Comparison of ENCODE assay signal across 1 cellular context in the genomic region with DNA sequence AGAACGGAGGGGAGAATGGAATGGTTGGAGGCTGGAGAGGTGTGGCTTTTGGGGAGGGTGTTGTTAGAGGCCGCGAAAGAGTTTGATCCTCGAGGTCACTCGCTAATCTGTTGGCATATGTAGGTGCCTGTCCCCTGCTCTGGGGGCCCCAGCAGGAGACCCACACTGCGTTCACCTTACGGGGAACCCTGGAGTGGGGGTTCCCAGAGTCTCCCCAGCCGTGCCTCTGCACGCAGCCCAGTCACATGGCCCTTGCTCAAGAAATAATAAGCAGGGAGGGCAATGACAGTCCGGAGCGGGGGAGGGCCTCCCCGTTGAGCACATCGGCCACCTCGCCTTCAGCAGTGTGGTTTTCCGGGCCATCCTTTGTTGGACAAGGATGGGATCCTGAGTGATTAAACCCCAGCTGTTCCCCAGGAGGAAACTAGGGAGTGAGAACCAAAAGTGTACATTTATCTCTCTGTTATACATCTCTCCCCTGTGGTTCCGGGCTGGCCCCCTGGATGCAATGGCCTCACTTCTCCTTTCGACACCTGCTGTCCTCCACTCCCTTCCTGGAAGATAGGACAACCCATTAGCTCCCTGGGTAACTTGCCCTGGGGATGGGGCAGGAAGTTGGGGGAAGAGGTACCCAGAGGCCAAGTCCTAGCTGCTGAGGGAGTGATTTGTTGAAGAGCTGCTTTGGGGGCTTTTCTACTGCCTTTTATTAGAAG.
TF ChIP-seq lines count a peak whose summit lies in the region.

No MANE protein-coding gene starts in this region.

TF ChIP-seq in GM23338, 12 proteins besides CTCF, POLR2A, EP300 and RAD21 (continued from another document):
- TF ChIP-seq, protein P1, sequence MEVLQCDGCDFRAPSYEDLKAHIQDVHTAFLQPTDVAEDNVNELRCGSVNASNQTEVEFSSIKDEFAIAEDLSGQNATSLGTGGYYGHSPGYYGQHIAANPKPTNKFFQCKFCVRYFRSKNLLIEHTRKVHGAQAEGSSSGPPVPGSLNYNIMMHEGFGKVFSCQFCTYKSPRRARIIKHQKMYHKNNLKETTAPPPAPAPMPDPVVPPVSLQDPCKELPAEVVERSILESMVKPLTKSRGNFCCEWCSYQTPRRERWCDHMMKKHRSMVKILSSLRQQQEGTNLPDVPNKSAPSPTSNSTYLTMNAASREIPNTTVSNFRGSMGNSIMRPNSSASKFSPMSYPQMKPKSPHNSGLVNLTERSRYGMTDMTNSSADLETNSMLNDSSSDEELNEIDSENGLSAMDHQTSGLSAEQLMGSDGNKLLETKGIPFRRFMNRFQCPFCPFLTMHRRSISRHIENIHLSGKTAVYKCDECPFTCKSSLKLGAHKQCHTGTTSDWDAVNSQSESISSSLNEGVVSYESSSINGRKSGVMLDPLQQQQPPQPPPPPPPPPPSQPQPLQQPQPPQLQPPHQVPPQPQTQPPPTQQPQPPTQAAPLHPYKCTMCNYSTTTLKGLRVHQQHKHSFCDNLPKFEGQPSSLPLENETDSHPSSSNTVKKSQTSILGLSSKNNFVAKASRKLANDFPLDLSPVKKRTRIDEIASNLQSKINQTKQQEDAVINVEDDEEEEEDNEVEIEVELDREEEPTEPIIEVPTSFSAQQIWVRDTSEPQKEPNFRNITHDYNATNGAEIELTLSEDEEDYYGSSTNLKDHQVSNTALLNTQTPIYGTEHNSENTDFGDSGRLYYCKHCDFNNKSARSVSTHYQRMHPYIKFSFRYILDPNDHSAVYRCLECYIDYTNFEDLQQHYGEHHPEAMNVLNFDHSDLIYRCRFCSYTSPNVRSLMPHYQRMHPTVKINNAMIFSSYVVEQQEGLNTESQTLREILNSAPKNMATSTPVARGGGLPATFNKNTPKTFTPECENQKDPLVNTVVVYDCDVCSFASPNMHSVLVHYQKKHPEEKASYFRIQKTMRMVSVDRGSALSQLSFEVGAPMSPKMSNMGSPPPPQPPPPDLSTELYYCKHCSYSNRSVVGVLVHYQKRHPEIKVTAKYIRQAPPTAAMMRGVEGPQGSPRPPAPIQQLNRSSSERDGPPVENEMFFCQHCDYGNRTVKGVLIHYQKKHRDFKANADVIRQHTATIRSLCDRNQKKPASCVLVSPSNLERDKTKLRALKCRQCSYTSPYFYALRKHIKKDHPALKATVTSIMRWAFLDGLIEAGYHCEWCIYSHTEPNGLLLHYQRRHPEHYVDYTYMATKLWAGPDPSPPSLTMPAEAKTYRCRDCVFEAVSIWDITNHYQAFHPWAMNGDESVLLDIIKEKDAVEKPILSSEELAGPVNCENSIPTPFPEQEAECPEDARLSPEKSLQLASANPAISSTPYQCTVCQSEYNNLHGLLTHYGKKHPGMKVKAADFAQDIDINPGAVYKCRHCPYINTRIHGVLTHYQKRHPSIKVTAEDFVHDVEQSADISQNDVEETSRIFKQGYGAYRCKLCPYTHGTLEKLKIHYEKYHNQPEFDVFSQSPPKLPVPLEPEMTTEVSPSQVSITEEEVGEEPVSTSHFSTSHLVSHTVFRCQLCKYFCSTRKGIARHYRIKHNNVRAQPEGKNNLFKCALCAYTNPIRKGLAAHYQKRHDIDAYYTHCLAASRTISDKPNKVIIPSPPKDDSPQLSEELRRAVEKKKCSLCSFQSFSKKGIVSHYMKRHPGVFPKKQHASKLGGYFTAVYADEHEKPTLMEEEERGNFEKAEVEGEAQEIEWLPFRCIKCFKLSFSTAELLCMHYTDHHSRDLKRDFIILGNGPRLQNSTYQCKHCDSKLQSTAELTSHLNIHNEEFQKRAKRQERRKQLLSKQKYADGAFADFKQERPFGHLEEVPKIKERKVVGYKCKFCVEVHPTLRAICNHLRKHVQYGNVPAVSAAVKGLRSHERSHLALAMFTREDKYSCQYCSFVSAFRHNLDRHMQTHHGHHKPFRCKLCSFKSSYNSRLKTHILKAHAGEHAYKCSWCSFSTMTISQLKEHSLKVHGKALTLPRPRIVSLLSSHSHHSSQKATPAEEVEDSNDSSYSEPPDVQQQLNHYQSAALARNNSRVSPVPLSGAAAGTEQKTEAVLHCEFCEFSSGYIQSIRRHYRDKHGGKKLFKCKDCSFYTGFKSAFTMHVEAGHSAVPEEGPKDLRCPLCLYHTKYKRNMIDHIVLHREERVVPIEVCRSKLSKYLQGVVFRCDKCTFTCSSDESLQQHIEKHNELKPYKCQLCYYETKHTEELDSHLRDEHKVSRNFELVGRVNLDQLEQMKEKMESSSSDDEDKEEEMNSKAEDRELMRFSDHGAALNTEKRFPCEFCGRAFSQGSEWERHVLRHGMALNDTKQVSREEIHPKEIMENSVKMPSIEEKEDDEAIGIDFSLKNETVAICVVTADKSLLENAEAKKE (CRISPR knock-in tag; IDR thresholded peaks at IDR 0.05) = no peak
- TF ChIP-seq EZH2phosphoT487 (IDR thresholded peaks at IDR 0.05; ENCODE audit: unreplicated experiment) (no peak), ETS1 (IDR thresholded peaks at IDR 0.05) (no peak), ZNF114 (CRISPR knock-in tag; IDR thresholded peaks at IDR 0.05) (no peak)
TF ChIP-seq in GM23338: peak in this region for 0.
